Comparison of ENCODE assay signal across 1 cellular context in the genomic region with DNA sequence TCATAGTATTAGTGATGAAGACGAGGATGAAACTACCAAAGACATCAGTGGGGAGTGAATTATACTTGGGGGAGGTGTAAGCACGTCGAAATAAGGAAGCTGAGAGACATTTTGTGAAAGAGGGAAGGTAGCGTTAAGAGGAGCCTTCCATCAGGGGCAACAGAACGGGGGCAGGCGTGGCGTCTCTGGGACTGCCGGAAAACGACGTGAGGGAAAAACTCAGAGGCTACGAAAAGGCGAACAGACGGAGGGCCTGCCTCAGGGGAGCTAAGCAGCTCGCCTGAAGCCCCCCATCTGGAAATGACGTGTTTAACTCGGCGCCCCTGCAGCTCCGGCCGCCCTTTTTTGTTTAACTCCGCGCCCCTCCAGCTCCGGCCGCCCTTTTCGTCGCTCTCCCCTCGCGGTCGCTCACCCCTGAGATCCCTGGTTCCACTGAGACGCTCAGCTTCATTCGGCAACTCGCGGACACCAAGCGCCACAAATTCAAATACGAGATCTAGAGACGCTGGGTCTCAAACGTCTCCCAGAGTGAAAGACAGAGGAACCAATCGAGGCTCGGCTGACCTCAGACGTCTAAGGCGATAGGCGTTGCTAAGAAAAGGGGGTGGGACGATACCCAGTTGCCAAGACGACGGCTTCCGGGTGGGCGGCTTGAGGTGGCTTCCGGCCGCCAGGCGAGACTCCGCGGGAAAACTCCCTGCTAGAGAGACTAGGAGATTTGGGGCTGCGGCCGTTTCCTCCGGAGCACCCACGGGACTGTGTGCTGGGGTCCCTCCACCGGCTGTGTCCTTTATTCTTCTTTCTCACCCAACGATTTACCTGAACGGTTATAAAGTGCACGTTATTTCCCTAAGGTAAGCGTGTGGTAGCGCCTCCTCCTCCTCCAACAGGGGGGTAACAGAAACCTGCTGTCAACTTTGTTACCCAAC.
TF ChIP-seq lines count a peak whose summit lies in the region.

No MANE protein-coding gene starts in this region.

TF ChIP-seq in K562, 482 proteins besides CTCF, POLR2A, EP300 and RAD21 (continued from another document and continues in another):
- TF ChIP-seq, protein P1, sequence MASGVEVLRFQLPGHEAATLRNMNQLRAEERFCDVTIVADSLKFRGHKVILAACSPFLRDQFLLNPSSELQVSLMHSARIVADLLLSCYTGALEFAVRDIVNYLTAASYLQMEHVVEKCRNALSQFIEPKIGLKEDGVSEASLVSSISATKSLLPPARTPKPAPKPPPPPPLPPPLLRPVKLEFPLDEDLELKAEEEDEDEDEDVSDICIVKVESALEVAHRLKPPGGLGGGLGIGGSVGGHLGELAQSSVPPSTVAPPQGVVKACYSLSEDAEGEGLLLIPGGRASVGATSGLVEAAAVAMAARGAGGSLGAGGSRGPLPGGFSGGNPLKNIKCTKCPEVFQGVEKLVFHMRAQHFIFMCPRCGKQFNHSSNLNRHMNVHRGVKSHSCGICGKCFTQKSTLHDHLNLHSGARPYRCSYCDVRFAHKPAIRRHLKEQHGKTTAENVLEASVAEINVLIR (CRISPR knock-in tag; IDR thresholded peaks at IDR 0.05) = peak; percentile 40; the same call in 1 of the 2 replicates
- TF ChIP-seq ZC3H4 (CRISPR knock-in tag; IDR thresholded peaks at IDR 0.05; ENCODE audit: borderline replicate concordance) = no peak
- TF ChIP-seq, protein P2, sequence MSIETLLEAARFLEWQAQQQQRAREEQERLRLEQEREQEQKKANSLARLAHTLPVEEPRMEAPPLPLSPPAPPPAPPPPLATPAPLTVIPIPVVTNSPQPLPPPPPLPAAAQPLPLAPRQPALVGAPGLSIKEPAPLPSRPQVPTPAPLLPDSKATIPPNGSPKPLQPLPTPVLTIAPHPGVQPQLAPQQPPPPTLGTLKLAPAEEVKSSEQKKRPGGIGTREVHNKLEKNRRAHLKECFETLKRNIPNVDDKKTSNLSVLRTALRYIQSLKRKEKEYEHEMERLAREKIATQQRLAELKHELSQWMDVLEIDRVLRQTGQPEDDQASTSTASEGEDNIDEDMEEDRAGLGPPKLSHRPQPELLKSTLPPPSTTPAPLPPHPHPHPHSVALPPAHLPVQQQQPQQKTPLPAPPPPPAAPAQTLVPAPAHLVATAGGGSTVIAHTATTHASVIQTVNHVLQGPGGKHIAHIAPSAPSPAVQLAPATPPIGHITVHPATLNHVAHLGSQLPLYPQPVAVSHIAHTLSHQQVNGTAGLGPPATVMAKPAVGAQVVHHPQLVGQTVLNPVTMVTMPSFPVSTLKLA (conservative IDR thresholded peaks at IDR 0.05) = peak in 1 of 2 experiments; percentile 59; a peak in 3 of 4 replicates
- TF ChIP-seq ZNF584 (CRISPR knock-in tag; IDR thresholded peaks at IDR 0.05; ENCODE audit: low read depth) = no peak
- no peak for TF ChIP-seq ZBTB1 (CRISPR knock-in tag; IDR thresholded peaks at IDR 0.05; ENCODE audit: borderline replicate concordance, low read depth)
- TF ChIP-seq, protein P3, sequence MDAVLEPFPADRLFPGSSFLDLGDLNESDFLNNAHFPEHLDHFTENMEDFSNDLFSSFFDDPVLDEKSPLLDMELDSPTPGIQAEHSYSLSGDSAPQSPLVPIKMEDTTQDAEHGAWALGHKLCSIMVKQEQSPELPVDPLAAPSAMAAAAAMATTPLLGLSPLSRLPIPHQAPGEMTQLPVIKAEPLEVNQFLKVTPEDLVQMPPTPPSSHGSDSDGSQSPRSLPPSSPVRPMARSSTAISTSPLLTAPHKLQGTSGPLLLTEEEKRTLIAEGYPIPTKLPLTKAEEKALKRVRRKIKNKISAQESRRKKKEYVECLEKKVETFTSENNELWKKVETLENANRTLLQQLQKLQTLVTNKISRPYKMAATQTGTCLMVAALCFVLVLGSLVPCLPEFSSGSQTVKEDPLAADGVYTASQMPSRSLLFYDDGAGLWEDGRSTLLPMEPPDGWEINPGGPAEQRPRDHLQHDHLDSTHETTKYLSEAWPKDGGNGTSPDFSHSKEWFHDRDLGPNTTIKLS (IDR thresholded peaks at IDR 0.05; ENCODE audit: borderline replicate concordance, low read depth) = no peak; the same call in 1 of the 2 replicates
- TF ChIP-seq ZBTB8A (IDR thresholded peaks at IDR 0.05; ENCODE audit: partially characterized antibody) = no peak
- TF ChIP-seq DIDO1 (tag; IDR thresholded peaks at IDR 0.05; ENCODE audit: low read depth) = no peak
- TF ChIP-seq, protein P4, sequence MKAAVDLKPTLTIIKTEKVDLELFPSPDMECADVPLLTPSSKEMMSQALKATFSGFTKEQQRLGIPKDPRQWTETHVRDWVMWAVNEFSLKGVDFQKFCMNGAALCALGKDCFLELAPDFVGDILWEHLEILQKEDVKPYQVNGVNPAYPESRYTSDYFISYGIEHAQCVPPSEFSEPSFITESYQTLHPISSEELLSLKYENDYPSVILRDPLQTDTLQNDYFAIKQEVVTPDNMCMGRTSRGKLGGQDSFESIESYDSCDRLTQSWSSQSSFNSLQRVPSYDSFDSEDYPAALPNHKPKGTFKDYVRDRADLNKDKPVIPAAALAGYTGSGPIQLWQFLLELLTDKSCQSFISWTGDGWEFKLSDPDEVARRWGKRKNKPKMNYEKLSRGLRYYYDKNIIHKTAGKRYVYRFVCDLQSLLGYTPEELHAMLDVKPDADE (conservative IDR thresholded peaks at IDR 0.05; ENCODE audit: control insufficient read depth, low read depth, low read length) = no peak
- TF ChIP-seq CHD4 (IDR thresholded peaks at IDR 0.05; ENCODE audit: insufficient read depth, insufficient replicate concordance, low read depth, low read length, poor library complexity, severe bottlenecking) = no peak
- no peak for TF ChIP-seq RHOXF2B (CRISPR knock-in tag; conservative IDR thresholded peaks at IDR 0.05)
- TF ChIP-seq SMARCE1 (IDR thresholded peaks at IDR 0.05) = peak; percentile 13
- TF ChIP-seq NONO (IDR thresholded peaks at IDR 0.05; ENCODE audit: low read depth in 2 of 2, low read length in 1 of 2) = no peak
- TF ChIP-seq, protein P5, sequence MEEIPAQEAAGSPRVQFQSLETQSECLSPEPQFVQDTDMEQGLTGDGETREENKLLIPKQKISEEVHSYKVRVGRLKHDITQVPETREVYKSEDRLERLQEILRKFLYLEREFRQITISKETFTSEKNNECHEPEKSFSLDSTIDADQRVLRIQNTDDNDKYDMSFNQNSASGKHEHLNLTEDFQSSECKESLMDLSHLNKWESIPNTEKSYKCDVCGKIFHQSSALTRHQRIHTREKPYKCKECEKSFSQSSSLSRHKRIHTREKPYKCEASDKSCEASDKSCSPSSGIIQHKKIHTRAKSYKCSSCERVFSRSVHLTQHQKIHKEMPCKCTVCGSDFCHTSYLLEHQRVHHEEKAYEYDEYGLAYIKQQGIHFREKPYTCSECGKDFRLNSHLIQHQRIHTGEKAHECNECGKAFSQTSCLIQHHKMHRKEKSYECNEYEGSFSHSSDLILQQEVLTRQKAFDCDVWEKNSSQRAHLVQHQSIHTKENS (CRISPR knock-in tag; IDR thresholded peaks at IDR 0.05) = no peak
- TF ChIP-seq RUNX1 (IDR thresholded peaks at IDR 0.05; ENCODE audit: low read depth) = no peak
- TF ChIP-seq, protein P6, sequence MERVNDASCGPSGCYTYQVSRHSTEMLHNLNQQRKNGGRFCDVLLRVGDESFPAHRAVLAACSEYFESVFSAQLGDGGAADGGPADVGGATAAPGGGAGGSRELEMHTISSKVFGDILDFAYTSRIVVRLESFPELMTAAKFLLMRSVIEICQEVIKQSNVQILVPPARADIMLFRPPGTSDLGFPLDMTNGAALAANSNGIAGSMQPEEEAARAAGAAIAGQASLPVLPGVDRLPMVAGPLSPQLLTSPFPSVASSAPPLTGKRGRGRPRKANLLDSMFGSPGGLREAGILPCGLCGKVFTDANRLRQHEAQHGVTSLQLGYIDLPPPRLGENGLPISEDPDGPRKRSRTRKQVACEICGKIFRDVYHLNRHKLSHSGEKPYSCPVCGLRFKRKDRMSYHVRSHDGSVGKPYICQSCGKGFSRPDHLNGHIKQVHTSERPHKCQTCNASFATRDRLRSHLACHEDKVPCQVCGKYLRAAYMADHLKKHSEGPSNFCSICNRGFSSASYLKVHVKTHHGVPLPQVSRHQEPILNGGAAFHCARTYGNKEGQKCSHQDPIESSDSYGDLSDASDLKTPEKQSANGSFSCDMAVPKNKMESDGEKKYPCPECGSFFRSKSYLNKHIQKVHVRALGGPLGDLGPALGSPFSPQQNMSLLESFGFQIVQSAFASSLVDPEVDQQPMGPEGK (CRISPR knock-in tag; IDR thresholded peaks at IDR 0.05; ENCODE audit: borderline replicate concordance) = no peak
- TF ChIP-seq ZNF444 (CRISPR knock-in tag; IDR thresholded peaks at IDR 0.05) = no peak
- TF ChIP-seq, protein P7, sequence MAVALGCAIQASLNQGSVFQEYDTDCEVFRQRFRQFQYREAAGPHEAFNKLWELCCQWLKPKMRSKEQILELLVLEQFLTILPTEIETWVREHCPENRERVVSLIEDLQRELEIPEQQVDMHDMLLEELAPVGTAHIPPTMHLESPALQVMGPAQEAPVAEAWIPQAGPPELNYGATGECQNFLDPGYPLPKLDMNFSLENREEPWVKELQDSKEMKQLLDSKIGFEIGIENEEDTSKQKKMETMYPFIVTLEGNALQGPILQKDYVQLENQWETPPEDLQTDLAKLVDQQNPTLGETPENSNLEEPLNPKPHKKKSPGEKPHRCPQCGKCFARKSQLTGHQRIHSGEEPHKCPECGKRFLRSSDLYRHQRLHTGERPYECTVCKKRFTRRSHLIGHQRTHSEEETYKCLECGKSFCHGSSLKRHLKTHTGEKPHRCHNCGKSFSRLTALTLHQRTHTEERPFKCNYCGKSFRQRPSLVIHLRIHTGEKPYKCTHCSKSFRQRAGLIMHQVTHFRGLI (CRISPR knock-in tag; IDR thresholded peaks at IDR 0.05) = no peak
- no peak for TF ChIP-seq ELF4 (CRISPR knock-in tag; IDR thresholded peaks at IDR 0.05)
- TF ChIP-seq ZNF436 (CRISPR knock-in tag; IDR thresholded peaks at IDR 0.05) = no peak
- TF ChIP-seq KAT2B (IDR thresholded peaks at IDR 0.05; ENCODE audit: low read depth, low read length) = no peak
- no peak for TF ChIP-seq ZNF175 (CRISPR knock-in tag; IDR thresholded peaks at IDR 0.05; ENCODE audit: low read depth)
- TF ChIP-seq, protein P8, sequence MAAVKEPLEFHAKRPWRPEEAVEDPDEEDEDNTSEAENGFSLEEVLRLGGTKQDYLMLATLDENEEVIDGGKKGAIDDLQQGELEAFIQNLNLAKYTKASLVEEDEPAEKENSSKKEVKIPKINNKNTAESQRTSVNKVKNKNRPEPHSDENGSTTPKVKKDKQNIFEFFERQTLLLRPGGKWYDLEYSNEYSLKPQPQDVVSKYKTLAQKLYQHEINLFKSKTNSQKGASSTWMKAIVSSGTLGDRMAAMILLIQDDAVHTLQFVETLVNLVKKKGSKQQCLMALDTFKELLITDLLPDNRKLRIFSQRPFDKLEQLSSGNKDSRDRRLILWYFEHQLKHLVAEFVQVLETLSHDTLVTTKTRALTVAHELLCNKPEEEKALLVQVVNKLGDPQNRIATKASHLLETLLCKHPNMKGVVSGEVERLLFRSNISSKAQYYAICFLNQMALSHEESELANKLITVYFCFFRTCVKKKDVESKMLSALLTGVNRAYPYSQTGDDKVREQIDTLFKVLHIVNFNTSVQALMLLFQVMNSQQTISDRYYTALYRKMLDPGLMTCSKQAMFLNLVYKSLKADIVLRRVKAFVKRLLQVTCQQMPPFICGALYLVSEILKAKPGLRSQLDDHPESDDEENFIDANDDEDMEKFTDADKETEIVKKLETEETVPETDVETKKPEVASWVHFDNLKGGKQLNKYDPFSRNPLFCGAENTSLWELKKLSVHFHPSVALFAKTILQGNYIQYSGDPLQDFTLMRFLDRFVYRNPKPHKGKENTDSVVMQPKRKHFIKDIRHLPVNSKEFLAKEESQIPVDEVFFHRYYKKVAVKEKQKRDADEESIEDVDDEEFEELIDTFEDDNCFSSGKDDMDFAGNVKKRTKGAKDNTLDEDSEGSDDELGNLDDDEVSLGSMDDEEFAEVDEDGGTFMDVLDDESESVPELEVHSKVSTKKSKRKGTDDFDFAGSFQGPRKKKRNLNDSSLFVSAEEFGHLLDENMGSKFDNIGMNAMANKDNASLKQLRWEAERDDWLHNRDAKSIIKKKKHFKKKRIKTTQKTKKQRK (IDR thresholded peaks at IDR 0.05; ENCODE audit: borderline replicate concordance, low read depth, low read length) = 0 out of 2 replicates have a peak, but pooled peaks have one; percentile 44
- TF ChIP-seq ZNF384 (IDR thresholded peaks at IDR 0.05; ENCODE audit: low read depth, low read length) = no peak
- TF ChIP-seq, protein P9, sequence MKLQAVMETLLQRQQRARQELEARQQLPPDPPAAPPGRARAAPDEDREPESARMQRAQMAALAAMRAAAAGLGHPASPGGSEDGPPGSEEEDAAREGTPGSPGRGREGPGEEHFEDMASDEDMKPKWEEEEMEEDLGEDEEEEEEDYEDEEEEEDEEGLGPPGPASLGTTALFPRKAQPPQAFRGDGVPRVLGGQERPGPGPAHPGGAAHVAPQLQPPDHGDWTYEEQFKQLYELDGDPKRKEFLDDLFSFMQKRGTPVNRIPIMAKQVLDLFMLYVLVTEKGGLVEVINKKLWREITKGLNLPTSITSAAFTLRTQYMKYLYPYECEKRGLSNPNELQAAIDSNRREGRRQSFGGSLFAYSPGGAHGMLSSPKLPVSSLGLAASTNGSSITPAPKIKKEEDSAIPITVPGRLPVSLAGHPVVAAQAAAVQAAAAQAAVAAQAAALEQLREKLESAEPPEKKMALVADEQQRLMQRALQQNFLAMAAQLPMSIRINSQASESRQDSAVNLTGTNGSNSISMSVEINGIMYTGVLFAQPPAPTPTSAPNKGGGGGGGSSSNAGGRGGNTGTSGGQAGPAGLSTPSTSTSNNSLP (IDR thresholded peaks at IDR 0.05; ENCODE audit: borderline replicate concordance, low read depth, low read length) = no peak
- TF ChIP-seq, protein P10, sequence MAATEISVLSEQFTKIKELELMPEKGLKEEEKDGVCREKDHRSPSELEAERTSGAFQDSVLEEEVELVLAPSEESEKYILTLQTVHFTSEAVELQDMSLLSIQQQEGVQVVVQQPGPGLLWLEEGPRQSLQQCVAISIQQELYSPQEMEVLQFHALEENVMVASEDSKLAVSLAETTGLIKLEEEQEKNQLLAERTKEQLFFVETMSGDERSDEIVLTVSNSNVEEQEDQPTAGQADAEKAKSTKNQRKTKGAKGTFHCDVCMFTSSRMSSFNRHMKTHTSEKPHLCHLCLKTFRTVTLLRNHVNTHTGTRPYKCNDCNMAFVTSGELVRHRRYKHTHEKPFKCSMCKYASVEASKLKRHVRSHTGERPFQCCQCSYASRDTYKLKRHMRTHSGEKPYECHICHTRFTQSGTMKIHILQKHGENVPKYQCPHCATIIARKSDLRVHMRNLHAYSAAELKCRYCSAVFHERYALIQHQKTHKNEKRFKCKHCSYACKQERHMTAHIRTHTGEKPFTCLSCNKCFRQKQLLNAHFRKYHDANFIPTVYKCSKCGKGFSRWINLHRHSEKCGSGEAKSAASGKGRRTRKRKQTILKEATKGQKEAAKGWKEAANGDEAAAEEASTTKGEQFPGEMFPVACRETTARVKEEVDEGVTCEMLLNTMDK (IDR thresholded peaks at IDR 0.05; ENCODE audit: borderline replicate concordance, insufficient read depth, low read depth, low read length, poor library complexity, severe bottlenecking) = no peak
- TF ChIP-seq TAF1 (IDR thresholded peaks at IDR 0.05; ENCODE audit: control insufficient read depth, extremely low read depth, insufficient read depth, low read length, severe bottlenecking) = peak; percentile 65
- no peak for TF ChIP-seq ZNF77 (CRISPR knock-in tag; IDR thresholded peaks at IDR 0.05)
- peak; percentile 87 for TF ChIP-seq ATF7 (IDR thresholded peaks at IDR 0.05)
- TF ChIP-seq, protein P11, sequence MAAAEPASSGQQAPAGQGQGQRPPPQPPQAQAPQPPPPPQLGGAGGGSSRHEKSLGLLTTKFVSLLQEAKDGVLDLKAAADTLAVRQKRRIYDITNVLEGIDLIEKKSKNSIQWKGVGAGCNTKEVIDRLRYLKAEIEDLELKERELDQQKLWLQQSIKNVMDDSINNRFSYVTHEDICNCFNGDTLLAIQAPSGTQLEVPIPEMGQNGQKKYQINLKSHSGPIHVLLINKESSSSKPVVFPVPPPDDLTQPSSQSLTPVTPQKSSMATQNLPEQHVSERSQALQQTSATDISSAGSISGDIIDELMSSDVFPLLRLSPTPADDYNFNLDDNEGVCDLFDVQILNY (CRISPR knock-in tag; IDR thresholded peaks at IDR 0.05) = no peak
- no peak for TF ChIP-seq ZFPM2 (CRISPR knock-in tag; IDR thresholded peaks at IDR 0.05)
